Comparison of ENCODE assay signal across 17 cellular contexts in genomic region chr5:86461169-86461956, GRCh38.
DNase-seq lines count a peak whose midpoint lies in the region; ATAC-seq, FAIRE-seq and TF ChIP-seq lines count a peak whose summit lies in the region.
"Had no signal": no experiment of that assay in that cellular context is flagged by ENCODE, and none has a peak within 500 bp of the region (broad histone marks: within the 10 kb centered on the region; RNA-seq: fewer than 3 reads in every experiment).

No MANE protein-coding gene starts in this region.

- FAIRE-seq in bronchial epithelial cell (lab: Jason Lieb, UNC), result no peak

- no peak for TF ChIP-seq CTCF in bronchial epithelial cell (IDR thresholded peaks at IDR 0.05; ENCODE audit: insufficient read depth, low read length, severe bottlenecking)
- no peak for TF ChIP-seq CTCF in tibial nerve (IDR thresholded peaks at IDR 0.05)

- no peaks in the 10 kb centered on the region for H3K36me3 ChIP-seq in bronchial epithelial cell (ENCODE audit: control insufficient read depth, insufficient read depth, low read length)
- no peaks in the 10 kb centered on the region for H3K36me3 ChIP-seq in tibial nerve

- no peak for TF ChIP-seq EP300 in tibial nerve (IDR thresholded peaks at IDR 0.05)

- H3K4me3 ChIP-seq in bronchial epithelial cell (ENCODE audit: low read depth, low read length) (no peak overlapping the region), tibial nerve (no peak overlapping the region)
- H3K4me3 ChIP-seq: testis had no signal

- peaks cover 0 to 38% (median 4%) of the 10 kb centered on the region in 4 donors for H3K9me3 ChIP-seq in tibial nerve
- H3K9me3 ChIP-seq: testis had no signal

- no peaks in the 10 kb centered on the region for H3K27me3 ChIP-seq in bronchial epithelial cell (ENCODE audit: control insufficient read depth, insufficient read depth, low read length)
- H3K27me3 ChIP-seq in tibial nerve, result no peaks in the 10 kb centered on the region
- H3K27me3 ChIP-seq: testis had no signal

- peaks cover 0 to 3% (median 0%) of the 10 kb centered on the region in 4 donors for H3K4me1 ChIP-seq in tibial nerve
- H3K4me1 ChIP-seq: parathyroid adenoma, testis had no signal

- DNase-seq in D341Med (ENCODE audit: low spot score) (peak; percentile 63), MV-4-11 (lab: John Stamatoyannopoulos, UW) (peak; percentile 71), bronchial epithelial cell (ENCODE audit: low read depth) (peak; percentile 14), mucosa of gallbladder (ENCODE audit: low spot score) (peak; percentile 40), activated gamma-delta T cell treated with Interleukin-2 at 50 U/mL for 16 hours (no peak), tibial nerve (ENCODE audit: low spot score in 2 of 2) (no peak), EL (no peak)
- DNase-seq: activated CD4-positive, alpha-beta T cell treated with anti-CD3 and anti-CD28 coated beads for 48 hours; activated T-cell treated with anti-CD3 and anti-CD28 coated beads, Interleukin-2, amount 50 U/mL, for 72 hours; dermis blood vessel endothelial cell; DMS153; mesendoderm; NCI-H1092; NCI-H2227 treated with DMSO at 0.1 percent for 48 hours; testis had no signal

- no peak overlapping the region for H3K27ac ChIP-seq in tibial nerve
- H3K27ac ChIP-seq: parathyroid adenoma, testis had no signal

- 28 to 31% methylated on average over 4 of the region's 4 CpGs for WGBS in tibial nerve, 2 donors

- no peak for ATAC-seq in GM21825 (IDR thresholded peaks at IDR 0.05; ENCODE audit: unreplicated experiment)
- ATAC-seq: activated T-cell treated with anti-CD3 and anti-CD28 coated beads, Interleukin-2, amount 50 U/mL, for 72 hours had no signal

- TF ChIP-seq POLR2A in tibial nerve (IDR thresholded peaks at IDR 0.05), result no peak

Comparison
In these comparisons a context has a peak if more than half of its experiments do, and no peak if none do; other contexts are left out.
1. DNase-seq: peak in D341Med (single experiment), MV-4-11 (single experiment), bronchial epithelial cell (single experiment) and mucosa of gallbladder (single experiment); none in activated gamma-delta T cell treated with Interleukin-2 at 50 U/mL for 16 hours (single experiment), tibial nerve (0 of 2) and EL (single experiment).